Comparison of ENCODE assay signal across 19 cellular contexts in genomic region chr6:53119349-53119748, GRCh38. TPM values are rescaled to one million over a fixed set of nuclear protein-coding genes. Genes with fewer than 3 reads are reported as not detected.
DNase-seq lines count a peak whose midpoint lies in the region; ATAC-seq and TF ChIP-seq lines count a peak whose summit lies in the region.
"Had no signal": no experiment of that assay in that cellular context is flagged by ENCODE, and none has a peak within 500 bp of the region (broad histone marks: within the 10 kb centered on the region; RNA-seq: fewer than 3 reads in every experiment).

No MANE protein-coding gene starts in this region.

- peaks cover 3% of the 10 kb centered on the region for H3K9me3 ChIP-seq in mesenchymal stem cell (ENCODE audit: control insufficient read depth, low read length)
- no peaks in the 10 kb centered on the region for H3K9me3 ChIP-seq in right atrium auricular region
- H3K9me3 ChIP-seq: suprapubic skin had no signal

- ATAC-seq in GM23338: no peak
- ATAC-seq: activated T-cell treated with anti-CD3 and anti-CD28 coated beads, Interleukin-2, amount 50 U/mL, for 4 hours; T-helper 17 cell had no signal

- no peak overlapping the region for H3K23ac ChIP-seq in mesenchymal stem cell (ENCODE audit: low read length in 2 of 2)

- CTCF ChIA-PET in RWPE1 (lab: Yijun Ruan, JAX): no interaction called here

- no peak overlapping the region for H4K91ac ChIP-seq in mesenchymal stem cell (ENCODE audit: low read length)

- TF ChIP-seq CTCF in RWPE1 (conservative IDR thresholded peaks at IDR 0.05; ENCODE audit: low read depth) (no peak), right atrium auricular region (IDR thresholded peaks at IDR 0.05) (no peak), GM23338 (conservative IDR thresholded peaks at IDR 0.05; ENCODE audit: low read depth in 2 of 2) (no peak)

- H3K27ac ChIP-seq in mesenchymal stem cell (ENCODE audit: low read length, poor library complexity, severe bottlenecking) (no peak overlapping the region), RWPE1 (no peak overlapping the region), right atrium auricular region (no peak overlapping the region), GM23338 (ENCODE audit: low read depth) (no peak overlapping the region; the same call in 1 of the 2 replicates)
- H3K27ac ChIP-seq: suprapubic skin had no signal

- H3K4me3 ChIP-seq in mesenchymal stem cell (ENCODE audit: insufficient read depth in 1 of 2, low read depth in 1 of 2, low read length in 2 of 2) (no peak overlapping the region), right atrium auricular region (no peak overlapping the region), GM23338 (no peak overlapping the region)
- H3K4me3 ChIP-seq: suprapubic skin had no signal

- 62% methylated on average over 1 of the region's 1 CpG for WGBS in mesenchymal stem cell

- H4K8ac ChIP-seq in mesenchymal stem cell (ENCODE audit: low read length): no peak overlapping the region

- no peak overlapping the region for H2BK12ac ChIP-seq in mesenchymal stem cell (ENCODE audit: low read length in 2 of 2)

- no peak overlapping the region for H3K4me2 ChIP-seq in mesenchymal stem cell (ENCODE audit: low read length, poor library complexity, severe bottlenecking)
- no peak overlapping the region for H3K4me2 ChIP-seq in GM23338

- no peak overlapping the region for H3K14ac ChIP-seq in mesenchymal stem cell (ENCODE audit: low read length in 2 of 2)

- H4K20me1 ChIP-seq in GM23338 (replicated peaks; ENCODE audit: insufficient read depth): no peaks in the 10 kb centered on the region

- H2BK15ac ChIP-seq in mesenchymal stem cell (ENCODE audit: low read depth, poor library complexity, severe bottlenecking): no peak overlapping the region

- POLR2A ChIA-PET in RWPE1 (lab: Yijun Ruan, JAX; ENCODE audit: low non-redundant PET): no interaction called here

- peak; percentile 92 for DNase-seq in DMS53 (lab: John Stamatoyannopoulos, UW)
- peak; percentile 74 for DNase-seq in M059J (ENCODE audit: low read depth)
- DNase-seq in astrocyte of the hippocampus (ENCODE audit: low read depth, low spot score): peak; percentile 22
- DNase-seq in mesenchymal stem cell: peak; percentile 71
- no peak for DNase-seq in RWPE1 (ENCODE audit: low spot score)
- no peak for DNase-seq in right atrium auricular region (ENCODE audit: low spot score)
- no peak for DNase-seq in NCI-H1694 treated with DMSO at 0.1 percent for 48 hours (lab: John Stamatoyannopoulos, UW)
- no peak for DNase-seq in GM23338 (ENCODE audit: low spot score)
- DNase-seq: activated CD4-positive, alpha-beta T cell treated with anti-CD3 and anti-CD28 coated beads for 48 hours; activated T-cell treated with anti-CD3 and anti-CD28 coated beads, Interleukin-2, amount 50 U/mL, for 4 hours; DND-41; glutamatergic neuron; NCI-H446; T-helper 17 cell had no signal

- peaks cover 30% of the 10 kb centered on the region for H3K4me1 Mint-ChIP-seq in GM23338
- H3K4me1 Mint-ChIP-seq: T-helper 17 cell had no signal

- H2BK5ac ChIP-seq in mesenchymal stem cell (ENCODE audit: low read depth, low read length, poor library complexity, severe bottlenecking): no peak overlapping the region

- H2AFZ ChIP-seq in mesenchymal stem cell (ENCODE audit: low read depth, low read length) (no peak overlapping the region), GM23338 (no peak overlapping the region)

- H3K27me3 ChIP-seq in mesenchymal stem cell (ENCODE audit: control insufficient read depth in 1 of 2, insufficient read depth in 1 of 2, low read length in 2 of 2) (no peaks in the 10 kb centered on the region), right atrium auricular region (no peaks in the 10 kb centered on the region), GM23338 (ENCODE audit: insufficient read depth) (no peaks in the 10 kb centered on the region)
- H3K27me3 ChIP-seq: suprapubic skin had no signal

- H3K79me2 ChIP-seq in GM23338 (replicated peaks; ENCODE audit: insufficient read depth): no peaks in the 10 kb centered on the region

- no peaks in the 10 kb centered on the region for H3F3A ChIP-seq in GM23338 (replicated peaks; ENCODE audit: low read depth)

- H3K79me1 ChIP-seq in mesenchymal stem cell (replicated peaks; ENCODE audit: low read length, poor library complexity, severe bottlenecking): no peaks in the 10 kb centered on the region

- H3K4me3 Mint-ChIP-seq in GM23338: no peak overlapping the region; the same call in 2 of the 3 replicates
- H3K4me3 Mint-ChIP-seq: activated T-cell treated with anti-CD3 and anti-CD28 coated beads, Interleukin-2, amount 50 U/mL, for 4 hours; T-helper 17 cell had no signal

- H2AK5ac ChIP-seq in mesenchymal stem cell (ENCODE audit: low read length, severe bottlenecking): no peak overlapping the region

- H3K27ac Mint-ChIP-seq in GM23338: no peak overlapping the region
- H3K27ac Mint-ChIP-seq: progenitor cell of endocrine pancreas, T-helper 17 cell had no signal

- H3K27me3 Mint-ChIP-seq in GM23338 (ENCODE audit: insufficient read depth, low read depth, poor library complexity): no peaks in the 10 kb centered on the region
- H3K27me3 Mint-ChIP-seq: progenitor cell of endocrine pancreas had no signal

- H3K36me3 ChIP-seq in mesenchymal stem cell (ENCODE audit: control insufficient read depth in 1 of 2, insufficient read depth in 2 of 2, low read depth in 1 of 2, low read length in 2 of 2) (no peaks in the 10 kb centered on the region), right atrium auricular region (no peaks in the 10 kb centered on the region), GM23338 (ENCODE audit: insufficient read depth) (no peaks in the 10 kb centered on the region)
- H3K36me3 ChIP-seq: suprapubic skin had no signal

- no peak overlapping the region for H3K4ac ChIP-seq in mesenchymal stem cell (ENCODE audit: low read depth in 1 of 2, low read length in 2 of 2)

- peak overlapping the region; percentile 66 for H3K9ac ChIP-seq in mesenchymal stem cell (ENCODE audit: low read length)

- H3K9me3 Mint-ChIP-seq in GM23338: 0 out of 3 replicates have a peak, but pooled peaks cover 6% of the 10 kb centered on the region

- H2BK120ac ChIP-seq in mesenchymal stem cell (ENCODE audit: low read depth, low read length): no peak overlapping the region

- H3K36me3 Mint-ChIP-seq in GM23338 (ENCODE audit: low read depth): no peaks in the 10 kb centered on the region

- no peaks in the 10 kb centered on the region; the same call in 1 of the 2 replicates for H3K9me2 ChIP-seq in GM23338 (ENCODE audit: insufficient read depth)

- H3K18ac ChIP-seq in mesenchymal stem cell (ENCODE audit: low read depth in 1 of 2, low read length in 2 of 2): no peak overlapping the region

- peaks cover 3% of the 10 kb centered on the region for H3K4me1 ChIP-seq in mesenchymal stem cell (ENCODE audit: control insufficient read depth, insufficient read depth, low read depth, low read length)
- no peaks in the 10 kb centered on the region for H3K4me1 ChIP-seq in right atrium auricular region
- H3K4me1 ChIP-seq in GM23338 (ENCODE audit: insufficient read depth): peaks cover 19% of the 10 kb centered on the region
- H3K4me1 ChIP-seq: suprapubic skin had no signal

TF ChIP-seq in GM23338, 12 proteins besides CTCF, POLR2A, EP300 and RAD21 (continues in another document):
- TF ChIP-seq EZH2 (IDR thresholded peaks at IDR 0.05; ENCODE audit: low read depth, unreplicated experiment) (no peak), ZNF331 (CRISPR knock-in tag; IDR thresholded peaks at IDR 0.05; ENCODE audit: low read depth) (no peak)

RNA-seq across cellular contexts. Expression of gene GCM1, which starts 29.3 kb away (rescaled TPM):
- not detected in 2 replicates for total RNA-seq in M059J (2014; rRNA removed; shearing (Covaris generic))
- 0.03 TPM for polyA plus RNA-seq in mesenchymal stem cell (2013, experiment 1 of 2)
- not detected for polyA plus RNA-seq in mesenchymal stem cell (2013, experiment 2 of 2)
- not detected for total RNA-seq in right atrium auricular region
- not detected in 2 replicates for total RNA-seq in GM23338 (2014; rRNA removed; shearing (Covaris generic))
- polyA plus RNA-seq in GM23338 (2016; fragmentation: Nextera tagmentation; extraction: Ambion mirVana): not detected in 2 replicates
- total RNA-seq: cerebellum, HT1080, progenitor cell of endocrine pancreas had no signal
- polyA plus RNA-seq: BJ had no signal

RNA-seq across cellular contexts. Expression of gene FBXO9, which starts 54.1 kb away (rescaled TPM):
- 45.2 and 80.4 TPM in 2 replicates for total RNA-seq in M059J (2014; rRNA removed; shearing (Covaris generic))
- polyA plus RNA-seq in mesenchymal stem cell (2013, experiment 1 of 2): 47.0 TPM
- 49.2 TPM for polyA plus RNA-seq in mesenchymal stem cell (2013, experiment 2 of 2)
- 10 to 100 TPM; 35.8 to 50.5 TPM for total RNA-seq in right atrium auricular region
- total RNA-seq in GM23338 (2014; rRNA removed; shearing (Covaris generic)): 19.3 and 29.8 TPM in 2 replicates
- 32.8 and 36.3 TPM in 2 replicates for polyA plus RNA-seq in GM23338 (2016; fragmentation: Nextera tagmentation; extraction: Ambion mirVana)

RNA-seq across cellular contexts. Expression of gene CILK1, which starts 57.7 kb away (rescaled TPM):
- 19.1 and 28.1 TPM in 2 replicates for total RNA-seq in M059J (2014; rRNA removed; shearing (Covaris generic))
- 12.2 TPM for polyA plus RNA-seq in mesenchymal stem cell (2013, experiment 1 of 2)
- polyA plus RNA-seq in mesenchymal stem cell (2013, experiment 2 of 2): 12.6 TPM
- total RNA-seq in right atrium auricular region: 1 to 10 TPM; 7.0 to 9.7 TPM
- total RNA-seq in GM23338 (2014; rRNA removed; shearing (Covaris generic)): 10.1 and 10.5 TPM in 2 replicates
- 4.4 and 4.7 TPM in 2 replicates for polyA plus RNA-seq in GM23338 (2016; fragmentation: Nextera tagmentation; extraction: Ambion mirVana)

Comparison
In these comparisons a context has a peak if more than half of its experiments do, and no peak if none do; other contexts are left out.
1. DNase-seq: peak in DMS53 (single experiment), M059J (single experiment), astrocyte of the hippocampus (single experiment) and mesenchymal stem cell (single experiment); none in RWPE1 (single experiment), right atrium auricular region (single experiment), NCI-H1694 treated with DMSO at 0.1 percent for 48 hours (single experiment) and GM23338 (single experiment).